ENCODE assay signal across 27 cellular contexts in the genomic region with DNA sequence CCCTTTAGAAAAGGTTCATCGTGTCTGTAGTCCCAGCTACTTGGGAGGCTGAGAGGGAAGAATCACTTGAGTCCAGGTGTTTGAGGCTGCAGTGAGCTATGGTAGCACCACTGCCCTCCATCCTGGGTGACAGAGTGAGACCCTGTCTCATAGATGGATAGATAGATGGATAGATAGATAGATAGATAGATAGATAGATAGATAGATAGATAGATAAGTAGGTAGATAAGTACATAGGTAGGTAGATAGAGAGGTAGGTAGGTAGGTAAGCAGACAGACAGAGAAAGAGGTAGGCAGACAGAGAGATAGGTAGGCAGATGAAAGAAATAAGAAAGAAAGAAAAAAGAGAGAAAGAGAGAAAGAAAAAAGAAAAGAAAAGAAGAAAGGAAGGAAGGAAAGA.
"Had no signal": no experiment of that assay in that cellular context is flagged by ENCODE, and none has a peak within 500 bp of the region (broad histone marks: within the 10 kb centered on the region; RNA-seq: fewer than 3 reads in every experiment).

No MANE protein-coding gene starts in this region.

- H2AFZ ChIP-seq: hepatocyte had no signal

- H3K4me1 ChIP-seq: esophagus muscularis mucosa, esophagus squamous epithelium, foreskin keratinocyte, gastrocnemius medialis, gastroesophageal sphincter, heart left ventricle, heart right ventricle had no signal

- ATAC-seq: effector memory CD8-positive, alpha-beta T cell; esophagus mucosa; foreskin keratinocyte; gastrocnemius medialis; gastroesophageal sphincter had no signal

- H3K4me3 Mint-ChIP-seq: dendritic cell treated with granulocyte-macrophage colony-stimulating factor and Interleukin-4, amounts not matched to agents 40 ng/mL and 50 ng/mL, for 4 days; effector memory CD8-positive, alpha-beta T cell; endodermal cell had no signal

- H3K27ac Mint-ChIP-seq: dendritic cell treated with granulocyte-macrophage colony-stimulating factor and Interleukin-4, amounts not matched to agents 40 ng/mL and 50 ng/mL, for 4 days; effector memory CD8-positive, alpha-beta T cell; endodermal cell had no signal

- DNase-seq: cortex of kidney; dermis blood vessel endothelial cell; effector CD4-positive, alpha-beta T cell; effector CD8-positive, alpha-beta T cell; effector memory CD4-positive, alpha-beta T cell; effector memory CD8-positive, alpha-beta T cell; endodermal cell; erythroblast; esophagus squamous epithelium; foreskin keratinocyte; foreskin melanocyte; gastrocnemius medialis; glutamatergic neuron; hippocampal formation had no signal

- FAIRE-seq: endometrium, endothelial cell of umbilical vein, frontal cortex had no signal

- H3K36me3 ChIP-seq: esophagus muscularis mucosa, esophagus squamous epithelium, gastrocnemius medialis, gastroesophageal sphincter, heart left ventricle, heart right ventricle had no signal

- H3K9me3 Mint-ChIP-seq: dendritic cell treated with granulocyte-macrophage colony-stimulating factor and Interleukin-4, amounts not matched to agents 40 ng/mL and 50 ng/mL, for 4 days; effector memory CD8-positive, alpha-beta T cell had no signal

- H3K27me3 ChIP-seq: dorsolateral prefrontal cortex had no signal

- H3K79me2 ChIP-seq: hepatocyte had no signal

- H3K27ac ChIP-seq: coronary artery, dorsolateral prefrontal cortex, epithelial cell of prostate, esophagus muscularis mucosa, esophagus squamous epithelium, foreskin keratinocyte, gastrocnemius medialis, gastroesophageal sphincter, heart left ventricle, heart right ventricle, hepatocyte had no signal

- H3K4me3 ChIP-seq: coronary artery, dorsolateral prefrontal cortex, esophagus muscularis mucosa, esophagus squamous epithelium, gastrocnemius medialis, gastroesophageal sphincter, heart left ventricle, heart right ventricle, hepatocyte had no signal

- H3K9me3 ChIP-seq: esophagus squamous epithelium, gastrocnemius medialis had no signal

- H3K4me2 ChIP-seq: hepatocyte had no signal
